In the genomic region with DNA sequence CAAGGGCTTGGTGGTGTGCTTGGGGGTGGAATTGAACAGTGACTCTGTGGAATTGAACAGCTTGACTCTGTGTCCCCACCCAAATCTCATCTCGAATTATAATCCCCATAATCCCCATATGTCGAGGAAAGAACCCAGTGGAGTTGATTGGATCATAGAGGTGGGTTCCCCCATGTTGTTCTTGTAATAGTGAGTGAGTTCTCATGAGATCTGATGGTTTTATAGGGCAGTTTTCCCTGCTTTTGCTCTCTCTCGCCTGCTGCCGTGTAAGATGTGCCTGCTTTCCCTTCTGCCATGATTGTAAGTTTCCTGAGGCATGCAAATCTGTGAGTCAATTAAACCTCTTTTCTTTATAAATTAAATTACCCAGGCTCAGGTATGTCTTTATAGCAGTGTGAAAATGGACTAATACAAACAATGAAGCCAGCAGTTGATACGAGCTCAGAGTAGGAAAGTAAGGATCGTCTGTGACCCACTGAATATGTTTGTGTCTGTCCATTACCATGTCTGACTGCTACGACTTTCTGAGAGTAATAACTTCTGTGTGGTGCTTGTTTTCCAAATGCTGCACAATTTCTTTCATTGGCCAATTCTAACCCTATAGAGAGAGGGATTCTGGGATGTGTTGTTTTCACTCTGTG, we compare ENCODE assay signal across 15 cellular contexts.
"Had no signal": no experiment of that assay in that cellular context is flagged by ENCODE, and none has a peak within 500 bp of the region (broad histone marks: within the 10 kb centered on the region; RNA-seq: fewer than 3 reads in every experiment).

No MANE protein-coding gene starts in this region.

- H3K4me1 ChIP-seq: breast epithelium, gastroesophageal sphincter, left ventricle myocardium inferior, neural progenitor cell, parathyroid adenoma, uterus had no signal

- H3K36me3 ChIP-seq: breast epithelium, gastroesophageal sphincter, left ventricle myocardium inferior, neural progenitor cell, tibial artery, uterus had no signal

- H3K27ac ChIP-seq: breast epithelium, gastroesophageal sphincter, left ventricle myocardium inferior, neural progenitor cell, parathyroid adenoma, tibial artery had no signal

- H3K4me3 ChIP-seq: breast epithelium, gastroesophageal sphincter, left ventricle myocardium inferior, neural progenitor cell, tibial artery, uterus had no signal

- H3K9me3 ChIP-seq: uterus had no signal

- H2AFZ ChIP-seq: neural progenitor cell, parathyroid adenoma had no signal

- H3K9ac ChIP-seq: neural progenitor cell, parathyroid adenoma had no signal

- H3K79me2 ChIP-seq: parathyroid adenoma had no signal

- H3K27ac Mint-ChIP-seq: activated naive CD8-positive, alpha-beta T cell treated with anti-CD3 and anti-CD28 coated beads for 36 hours; neural progenitor cell; stimulated activated effector memory CD8-positive, alpha-beta T cell treated with anti-CD3 and anti-CD28 coated beads, Interleukin-12 subunit alpha, Interleukin-12 subunit beta, amount 100 ng/mL, for 72 hours had no signal

- H3K4me2 ChIP-seq: neural progenitor cell had no signal

- H3K4me1 Mint-ChIP-seq: stimulated activated effector memory CD8-positive, alpha-beta T cell treated with anti-CD3 and anti-CD28 coated beads, Interleukin-12 subunit alpha, Interleukin-12 subunit beta, amount 100 ng/mL, for 72 hours had no signal

- ATAC-seq: activated CD4-positive, CD25-positive, alpha-beta regulatory T cell treated with anti-CD3 and anti-CD28 coated beads, Interleukin-2, amount 50 U/mL, for 24 hours; gastroesophageal sphincter; stimulated activated effector memory CD8-positive, alpha-beta T cell treated with anti-CD3 and anti-CD28 coated beads, Interleukin-12 subunit alpha, Interleukin-12 subunit beta, amount 100 ng/mL, for 72 hours had no signal

- H3K36me3 Mint-ChIP-seq: neural progenitor cell; stimulated activated effector memory CD8-positive, alpha-beta T cell treated with anti-CD3 and anti-CD28 coated beads, Interleukin-12 subunit alpha, Interleukin-12 subunit beta, amount 100 ng/mL, for 72 hours had no signal

- DNase-seq: activated gamma-delta T cell; activated naive CD8-positive, alpha-beta T cell treated with anti-CD3 and anti-CD28 coated beads for 36 hours; activated T-cell treated with anti-CD3 and anti-CD28 coated beads, Interleukin-2, amount 50 U/mL, for 48 hours; effector CD4-positive, alpha-beta T cell; kidney; left ventricle myocardium inferior; mesendoderm; tibial artery; uterus had no signal

- H3K27me3 ChIP-seq: breast epithelium, gastroesophageal sphincter, neural progenitor cell, tibial artery, uterus had no signal

- H3K9me3 Mint-ChIP-seq: activated naive CD8-positive, alpha-beta T cell treated with anti-CD3 and anti-CD28 coated beads for 36 hours; stimulated activated effector memory CD8-positive, alpha-beta T cell treated with anti-CD3 and anti-CD28 coated beads, Interleukin-12 subunit alpha, Interleukin-12 subunit beta, amount 100 ng/mL, for 72 hours had no signal

- H3K4me3 Mint-ChIP-seq: activated naive CD8-positive, alpha-beta T cell treated with anti-CD3 and anti-CD28 coated beads for 36 hours; neural progenitor cell; stimulated activated effector memory CD8-positive, alpha-beta T cell treated with anti-CD3 and anti-CD28 coated beads, Interleukin-12 subunit alpha, Interleukin-12 subunit beta, amount 100 ng/mL, for 72 hours had no signal
